19 cellular contexts compared by ENCODE assay signal in the genomic region with DNA sequence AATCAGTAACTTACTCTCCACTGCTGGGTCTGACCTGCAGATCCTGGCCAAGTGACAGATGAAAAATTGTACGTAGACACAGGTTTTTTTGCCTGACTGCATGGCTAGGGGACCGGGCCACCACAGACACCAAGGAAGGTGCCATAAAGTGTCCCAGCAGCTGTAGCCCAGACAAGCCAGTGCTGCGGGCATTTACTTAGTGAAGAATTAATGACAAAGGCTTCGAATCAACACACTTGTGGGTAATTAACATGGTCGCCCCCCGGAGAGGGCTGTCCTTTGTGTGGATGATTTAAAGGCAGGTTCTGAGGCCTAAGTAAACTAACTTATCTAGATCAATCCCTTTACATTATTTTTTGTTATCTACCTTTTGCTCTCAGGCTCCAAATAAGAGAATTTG.
A peak's percentile ranks its signal among the peaks of the same experiment; 100 is the strongest.
DNase-seq lines count a peak whose midpoint lies in the region; ATAC-seq and TF ChIP-seq lines count a peak whose summit lies in the region.
"Had no signal": no experiment of that assay in that cellular context is flagged by ENCODE, and none has a peak within 500 bp of the region (broad histone marks: within the 10 kb centered on the region; RNA-seq: fewer than 3 reads in every experiment).

No MANE protein-coding gene starts in this region.

- peaks cover 7% of the 10 kb centered on the region; the same call in 1 of the 2 replicates for H3K4me1 ChIP-seq in ES-I3 (ENCODE audit: insufficient read depth, low read length)
- H3K4me1 ChIP-seq in HUES48 (ENCODE audit: control insufficient read depth, insufficient read depth, low read length), result peaks cover 16% of the 10 kb centered on the region
- H3K4me1 ChIP-seq: SJSA1 had no signal

- TF ChIP-seq CTCF in WTC11 (IDR thresholded peaks at IDR 0.05), result no peak

- H3K4me1 Mint-ChIP-seq in WTC11, result peaks cover 23% of the 10 kb centered on the region
- H3K4me1 Mint-ChIP-seq in activated naive CD8-positive, alpha-beta T cell treated with anti-CD3 and anti-CD28 coated beads for 36 hours, result no peaks in the 10 kb centered on the region
- H3K4me1 Mint-ChIP-seq: CD4-positive, CD25-positive, alpha-beta regulatory T cell had no signal

- H3K4me3 ChIP-seq in HUES48 (ENCODE audit: low read depth, low read length), result peak overlapping the region; percentile 41
- H3K4me3 ChIP-seq: SJSA1 had no signal

- no peaks in the 10 kb centered on the region for H3K27me3 ChIP-seq in HUES48 (ENCODE audit: control insufficient read depth, insufficient read depth, low read length)
- H3K27me3 ChIP-seq: SJSA1 had no signal

- peak overlapping the region; percentile 56 for H3K4me3 Mint-ChIP-seq in WTC11
- no peak overlapping the region for H3K4me3 Mint-ChIP-seq in activated naive CD8-positive, alpha-beta T cell treated with anti-CD3 and anti-CD28 coated beads for 36 hours
- H3K4me3 Mint-ChIP-seq: CD4-positive, CD25-positive, alpha-beta regulatory T cell had no signal

- ATAC-seq in WTC11, result peak; percentile 99
- ATAC-seq in GM18861 (IDR thresholded peaks at IDR 0.05; ENCODE audit: unreplicated experiment), result no peak
- no peak for ATAC-seq in stimulated activated naive CD8-positive, alpha-beta T cell treated with anti-CD3 and anti-CD28 coated beads, Interleukin-15, Interleukin-2, amounts not matched to agents 100 U/mL and 50 U/mL, for 24 hours
- ATAC-seq: HepG2, PC-3 had no signal

- CTCF ChIA-PET in WTC11 (lab: Charles Lee), result no interaction called here

- H3K9me3 Mint-ChIP-seq in WTC11, result peaks cover 5% of the 10 kb centered on the region
- peaks cover under 1% of the 10 kb centered on the region for H3K9me3 Mint-ChIP-seq in activated naive CD8-positive, alpha-beta T cell treated with anti-CD3 and anti-CD28 coated beads for 36 hours

- peaks cover 7% of the 10 kb centered on the region for H3K27me3 Mint-ChIP-seq in WTC11 (ENCODE audit: low read depth)
- no peaks in the 10 kb centered on the region for H3K27me3 Mint-ChIP-seq in activated naive CD8-positive, alpha-beta T cell treated with anti-CD3 and anti-CD28 coated beads for 36 hours
- H3K27me3 Mint-ChIP-seq: CD4-positive, CD25-positive, alpha-beta regulatory T cell had no signal

- no peaks in the 10 kb centered on the region for H3K9me3 ChIP-seq in ES-I3 (ENCODE audit: control insufficient read depth, insufficient read depth, low read length)
- H3K9me3 ChIP-seq in HUES48 (ENCODE audit: control insufficient read depth, insufficient read depth, low read length), result no peaks in the 10 kb centered on the region; the same call in 1 of the 2 replicates
- H3K9me3 ChIP-seq: SJSA1 had no signal

- H3K36me3 ChIP-seq in ES-I3 (ENCODE audit: insufficient read depth, low read length) (peaks cover 3% of the 10 kb centered on the region; the same call in 1 of the 2 replicates), HUES48 (ENCODE audit: control insufficient read depth, insufficient read depth, low read length) (no peaks in the 10 kb centered on the region)
- H3K36me3 ChIP-seq: SJSA1 had no signal

- peak overlapping the region; percentile 79 for H3K27ac Mint-ChIP-seq in WTC11
- H3K27ac Mint-ChIP-seq in activated naive CD8-positive, alpha-beta T cell treated with anti-CD3 and anti-CD28 coated beads for 36 hours, result no peak overlapping the region
- H3K27ac Mint-ChIP-seq: CD4-positive, CD25-positive, alpha-beta regulatory T cell had no signal

- peaks cover 10% of the 10 kb centered on the region for H3K36me3 Mint-ChIP-seq in WTC11
- H3K36me3 Mint-ChIP-seq in activated naive CD8-positive, alpha-beta T cell treated with anti-CD3 and anti-CD28 coated beads for 36 hours, result no peaks in the 10 kb centered on the region
- H3K36me3 Mint-ChIP-seq: CD4-positive, CD25-positive, alpha-beta regulatory T cell had no signal

- DNase-seq in WTC11 (ENCODE audit: low spot score) (peak; percentile 66), iPS-NIHi7 (ENCODE audit: extremely low spot score) (peak; percentile 56), medulla oblongata (ENCODE audit: extremely low spot score) (no peak)
- DNase-seq in stimulated activated naive CD8-positive, alpha-beta T cell treated with anti-CD3 and anti-CD28 coated beads, Interleukin-15, Interleukin-2, amounts not matched to agents 100 U/mL and 50 U/mL, for 24 hours, result no peak
- no peak for DNase-seq in activated naive CD8-positive, alpha-beta T cell treated with anti-CD3 and anti-CD28 coated beads for 36 hours
- DNase-seq: CD4-positive, CD25-positive, alpha-beta regulatory T cell; DMS53; KG1; NCI-H1048; NCI-H1694 treated with DMSO at 0.1 percent for 48 hours; NCI-H2171 treated with DMSO at 0.1 percent for 48 hours; NCI-H524 treated with DMSO at 0.1 percent for 48 hours; PC-3; T-helper 2 cell had no signal

- peak overlapping the region; percentile 53 for H3K27ac ChIP-seq in HUES48 (ENCODE audit: low read depth, low read length)
- H3K27ac ChIP-seq: SJSA1 had no signal

- POLR2A ChIA-PET in WTC11 (lab: Charles Lee), result no interaction called here

- peak overlapping the region; percentile 20; the same call in 1 of the 2 replicates for H3K9ac ChIP-seq in ES-I3 (ENCODE audit: low read depth, low read length)
- no peak overlapping the region for H3K9ac ChIP-seq in HUES48 (ENCODE audit: low read depth, low read length)

TF ChIP-seq in WTC11, 78 proteins besides CTCF, POLR2A, EP300 and RAD21:
- no peak for TF ChIP-seq HMGA2 (CRISPR knock-in tag; IDR thresholded peaks at IDR 0.05)
- TF ChIP-seq, protein P1, sequence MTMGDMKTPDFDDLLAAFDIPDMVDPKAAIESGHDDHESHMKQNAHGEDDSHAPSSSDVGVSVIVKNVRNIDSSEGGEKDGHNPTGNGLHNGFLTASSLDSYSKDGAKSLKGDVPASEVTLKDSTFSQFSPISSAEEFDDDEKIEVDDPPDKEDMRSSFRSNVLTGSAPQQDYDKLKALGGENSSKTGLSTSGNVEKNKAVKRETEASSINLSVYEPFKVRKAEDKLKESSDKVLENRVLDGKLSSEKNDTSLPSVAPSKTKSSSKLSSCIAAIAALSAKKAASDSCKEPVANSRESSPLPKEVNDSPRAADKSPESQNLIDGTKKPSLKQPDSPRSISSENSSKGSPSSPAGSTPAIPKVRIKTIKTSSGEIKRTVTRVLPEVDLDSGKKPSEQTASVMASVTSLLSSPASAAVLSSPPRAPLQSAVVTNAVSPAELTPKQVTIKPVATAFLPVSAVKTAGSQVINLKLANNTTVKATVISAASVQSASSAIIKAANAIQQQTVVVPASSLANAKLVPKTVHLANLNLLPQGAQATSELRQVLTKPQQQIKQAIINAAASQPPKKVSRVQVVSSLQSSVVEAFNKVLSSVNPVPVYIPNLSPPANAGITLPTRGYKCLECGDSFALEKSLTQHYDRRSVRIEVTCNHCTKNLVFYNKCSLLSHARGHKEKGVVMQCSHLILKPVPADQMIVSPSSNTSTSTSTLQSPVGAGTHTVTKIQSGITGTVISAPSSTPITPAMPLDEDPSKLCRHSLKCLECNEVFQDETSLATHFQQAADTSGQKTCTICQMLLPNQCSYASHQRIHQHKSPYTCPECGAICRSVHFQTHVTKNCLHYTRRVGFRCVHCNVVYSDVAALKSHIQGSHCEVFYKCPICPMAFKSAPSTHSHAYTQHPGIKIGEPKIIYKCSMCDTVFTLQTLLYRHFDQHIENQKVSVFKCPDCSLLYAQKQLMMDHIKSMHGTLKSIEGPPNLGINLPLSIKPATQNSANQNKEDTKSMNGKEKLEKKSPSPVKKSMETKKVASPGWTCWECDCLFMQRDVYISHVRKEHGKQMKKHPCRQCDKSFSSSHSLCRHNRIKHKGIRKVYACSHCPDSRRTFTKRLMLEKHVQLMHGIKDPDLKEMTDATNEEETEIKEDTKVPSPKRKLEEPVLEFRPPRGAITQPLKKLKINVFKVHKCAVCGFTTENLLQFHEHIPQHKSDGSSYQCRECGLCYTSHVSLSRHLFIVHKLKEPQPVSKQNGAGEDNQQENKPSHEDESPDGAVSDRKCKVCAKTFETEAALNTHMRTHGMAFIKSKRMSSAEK (CRISPR knock-in tag; IDR thresholded peaks at IDR 0.05; ENCODE audit: borderline replicate concordance), result no peak
- TF ChIP-seq OVOL2 (CRISPR knock-in tag; IDR thresholded peaks at IDR 0.05; ENCODE audit: borderline replicate concordance), result no peak
- TF ChIP-seq ESRRA (CRISPR knock-in tag; IDR thresholded peaks at IDR 0.05; ENCODE audit: borderline replicate concordance), result no peak
- TF ChIP-seq, protein P2, sequence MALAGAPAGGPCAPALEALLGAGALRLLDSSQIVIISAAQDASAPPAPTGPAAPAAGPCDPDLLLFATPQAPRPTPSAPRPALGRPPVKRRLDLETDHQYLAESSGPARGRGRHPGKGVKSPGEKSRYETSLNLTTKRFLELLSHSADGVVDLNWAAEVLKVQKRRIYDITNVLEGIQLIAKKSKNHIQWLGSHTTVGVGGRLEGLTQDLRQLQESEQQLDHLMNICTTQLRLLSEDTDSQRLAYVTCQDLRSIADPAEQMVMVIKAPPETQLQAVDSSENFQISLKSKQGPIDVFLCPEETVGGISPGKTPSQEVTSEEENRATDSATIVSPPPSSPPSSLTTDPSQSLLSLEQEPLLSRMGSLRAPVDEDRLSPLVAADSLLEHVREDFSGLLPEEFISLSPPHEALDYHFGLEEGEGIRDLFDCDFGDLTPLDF (CRISPR knock-in tag; IDR thresholded peaks at IDR 0.05), result no peak
- TF ChIP-seq GTF2I (CRISPR knock-in tag; conservative IDR thresholded peaks at IDR 0.05), result no peak
- no peak for TF ChIP-seq NFYB (CRISPR knock-in tag; conservative IDR thresholded peaks at IDR 0.05; ENCODE audit: low read depth)
- TF ChIP-seq, protein P3, sequence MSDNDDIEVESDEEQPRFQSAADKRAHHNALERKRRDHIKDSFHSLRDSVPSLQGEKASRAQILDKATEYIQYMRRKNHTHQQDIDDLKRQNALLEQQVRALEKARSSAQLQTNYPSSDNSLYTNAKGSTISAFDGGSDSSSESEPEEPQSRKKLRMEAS (CRISPR knock-in tag; IDR thresholded peaks at IDR 0.05), result no peak
TF ChIP-seq in WTC11: peak in this region for 0.

Comparison
In these comparisons a context has a peak if more than half of its experiments do, and no peak if none do; other contexts are left out.
1. DNase-seq: peak in WTC11 (single experiment) and iPS-NIHi7 (single experiment); none in medulla oblongata (single experiment), stimulated activated naive CD8-positive, alpha-beta T cell treated with anti-CD3 and anti-CD28 coated beads, Interleukin-15, Interleukin-2, amounts not matched to agents 100 U/mL and 50 U/mL, for 24 hours (single experiment) and activated naive CD8-positive, alpha-beta T cell treated with anti-CD3 and anti-CD28 coated beads for 36 hours (single experiment).